In the genomic region with DNA sequence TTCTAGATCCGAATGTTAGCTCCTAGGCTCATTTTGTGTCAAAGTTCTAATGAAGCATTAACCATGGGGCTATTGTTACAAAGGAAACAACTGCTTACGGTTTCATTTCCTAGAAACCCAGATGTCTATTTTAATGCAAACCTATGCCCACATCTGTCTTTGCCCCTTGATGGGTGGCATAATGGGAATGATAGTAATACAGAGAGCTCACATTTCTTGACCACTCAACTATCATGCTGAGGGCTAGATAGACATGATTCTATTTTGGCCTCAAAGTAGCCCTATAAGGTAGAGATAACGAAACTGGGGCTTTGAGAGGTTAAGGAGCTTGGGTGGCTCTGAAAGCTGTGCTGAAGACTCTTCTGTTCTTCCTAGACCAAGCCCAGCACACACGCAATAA, we compare ENCODE assay signal across 13 cellular contexts.
DNase-seq lines count a peak whose midpoint lies in the region; ATAC-seq lines count a peak whose summit lies in the region.
"Had no signal": no experiment of that assay in that cellular context is flagged by ENCODE, and none has a peak within 500 bp of the region (broad histone marks: within the 10 kb centered on the region; RNA-seq: fewer than 3 reads in every experiment).

No MANE protein-coding gene starts in this region.

- peaks cover 9% of the 10 kb centered on the region for H3K4me1 Mint-ChIP-seq in stimulated activated naive CD8-positive, alpha-beta T cell treated with anti-CD3 and anti-CD28 coated beads, Interleukin-15, Interleukin-2, amounts not matched to agents 100 ng/mL and 50 ng/mL, for 24 hours (ENCODE audit: low read depth)
- peaks cover 10% of the 10 kb centered on the region for H3K4me1 Mint-ChIP-seq in stimulated activated naive CD8-positive, alpha-beta T cell treated with anti-CD3 and anti-CD28 coated beads, Interleukin-15, amount 100 ng/mL, for 72 hours
- peaks cover 35 to 47% of the 10 kb centered on the region in 2 donors for H3K4me1 Mint-ChIP-seq in stimulated activated naive B cell treated with anti-CD40 and anti-IgM and Interleukin-4, amounts not matched to agents 10 μg/mL and 1 μg/mL and 100 μg/mL, for 72 hours

- no peaks in the 10 kb centered on the region for H3K9me3 Mint-ChIP-seq in stimulated activated naive CD8-positive, alpha-beta T cell treated with anti-CD3 and anti-CD28 coated beads, Interleukin-15, Interleukin-2, amounts not matched to agents 100 ng/mL and 50 ng/mL, for 24 hours
- H3K9me3 Mint-ChIP-seq in stimulated activated naive CD8-positive, alpha-beta T cell treated with anti-CD3 and anti-CD28 coated beads, Interleukin-15, amount 100 ng/mL, for 72 hours = no peaks in the 10 kb centered on the region
- peaks cover 0 to 7% of the 10 kb centered on the region in 2 donors for H3K9me3 Mint-ChIP-seq in stimulated activated naive B cell treated with anti-CD40 and anti-IgM and Interleukin-4, amounts not matched to agents 10 μg/mL and 1 μg/mL and 100 μg/mL, for 72 hours
- H3K9me3 Mint-ChIP-seq: activated CD4-positive, alpha-beta T cell treated with anti-CD3 and anti-CD28 coated beads, Interleukin-2, amount 10 ng/mL, durations not matched to agents 24 days and 14 days had no signal

- H3K27ac Mint-ChIP-seq in stimulated activated naive CD8-positive, alpha-beta T cell treated with anti-CD3 and anti-CD28 coated beads, Interleukin-15, Interleukin-2, amounts not matched to agents 100 ng/mL and 50 ng/mL, for 24 hours = peak overlapping the region; percentile 58
- H3K27ac Mint-ChIP-seq in stimulated activated naive CD8-positive, alpha-beta T cell treated with anti-CD3 and anti-CD28 coated beads, Interleukin-15, amount 100 ng/mL, for 72 hours = no peak overlapping the region
- H3K27ac Mint-ChIP-seq in stimulated activated naive B cell treated with anti-CD40 and anti-IgM and Interleukin-4, amounts not matched to agents 10 μg/mL and 1 μg/mL and 100 μg/mL, for 72 hours = peak overlapping the region; percentile 93

- H3K36me3 Mint-ChIP-seq in stimulated activated naive CD8-positive, alpha-beta T cell treated with anti-CD3 and anti-CD28 coated beads, Interleukin-15, Interleukin-2, amounts not matched to agents 100 ng/mL and 50 ng/mL, for 24 hours (ENCODE audit: low read depth) = no peaks in the 10 kb centered on the region
- peaks cover 4 to 14% of the 10 kb centered on the region in 2 donors for H3K36me3 Mint-ChIP-seq in stimulated activated naive B cell treated with anti-CD40 and anti-IgM and Interleukin-4, amounts not matched to agents 10 μg/mL and 1 μg/mL and 100 μg/mL, for 72 hours

- H3K27me3 Mint-ChIP-seq in stimulated activated naive CD8-positive, alpha-beta T cell treated with anti-CD3 and anti-CD28 coated beads, Interleukin-15, Interleukin-2, amounts not matched to agents 100 ng/mL and 50 ng/mL, for 24 hours = peaks cover 3% of the 10 kb centered on the region
- H3K27me3 Mint-ChIP-seq in stimulated activated naive CD8-positive, alpha-beta T cell treated with anti-CD3 and anti-CD28 coated beads, Interleukin-15, amount 100 ng/mL, for 72 hours = no peaks in the 10 kb centered on the region
- peaks cover 0 to 12% of the 10 kb centered on the region in 2 donors for H3K27me3 Mint-ChIP-seq in stimulated activated naive B cell treated with anti-CD40 and anti-IgM and Interleukin-4, amounts not matched to agents 10 μg/mL and 1 μg/mL and 100 μg/mL, for 72 hours
- H3K27me3 Mint-ChIP-seq: activated CD4-positive, alpha-beta T cell treated with anti-CD3 and anti-CD28 coated beads, Interleukin-2, amount 10 ng/mL, durations not matched to agents 24 days and 14 days had no signal

- no peak for DNase-seq in stimulated activated naive CD8-positive, alpha-beta T cell treated with anti-CD3 and anti-CD28 coated beads, Interleukin-15, amount 100 ng/mL, for 72 hours
- DNase-seq in stimulated activated naive B cell treated with anti-CD40 and anti-IgM and Interleukin-4, amounts not matched to agents 10 μg/mL and 1 μg/mL and 100 μg/mL, for 72 hours = no peak
- DNase-seq in NCI-H524 (lab: John Stamatoyannopoulos, UW) (no peak), AG08396 (ENCODE audit: low spot score) (no peak), cerebellar cortex (ENCODE audit: low spot score) (no peak)
- DNase-seq: activated CD4-positive, alpha-beta T cell treated with anti-CD3 and anti-CD28 coated beads, Interleukin-2, amount 10 ng/mL, durations not matched to agents 24 days and 14 days; left lung; NCI-H1436; SW 1271; transverse colon had no signal

- no peak for ATAC-seq in stimulated activated naive CD8-positive, alpha-beta T cell treated with anti-CD3 and anti-CD28 coated beads, Interleukin-15, amount 100 ng/mL, for 72 hours
- ATAC-seq in HG02678 (IDR thresholded peaks at IDR 0.05; ENCODE audit: unreplicated experiment) = peak; percentile 51
- peak; percentile 65 for ATAC-seq in HG03460 (IDR thresholded peaks at IDR 0.05; ENCODE audit: unreplicated experiment)
- peak; percentile 60 to 63 for ATAC-seq in stimulated activated naive B cell treated with anti-CD40 and anti-IgM and Interleukin-4, amounts not matched to agents 10 μg/mL and 1 μg/mL and 100 μg/mL, for 72 hours (replicated peaks)
- ATAC-seq: left lung had no signal

- H3K4me3 Mint-ChIP-seq in stimulated activated naive CD8-positive, alpha-beta T cell treated with anti-CD3 and anti-CD28 coated beads, Interleukin-15, Interleukin-2, amounts not matched to agents 100 ng/mL and 50 ng/mL, for 24 hours = peak overlapping the region; percentile 37
- H3K4me3 Mint-ChIP-seq in stimulated activated naive CD8-positive, alpha-beta T cell treated with anti-CD3 and anti-CD28 coated beads, Interleukin-15, amount 100 ng/mL, for 72 hours = no peak overlapping the region
- H3K4me3 Mint-ChIP-seq in stimulated activated naive B cell treated with anti-CD40 and anti-IgM and Interleukin-4, amounts not matched to agents 10 μg/mL and 1 μg/mL and 100 μg/mL, for 72 hours = peak overlapping the region; percentile 21 to 54

Comparison
In these comparisons a context has a peak if more than half of its experiments do, and no peak if none do; other contexts are left out.
1. H3K27ac Mint-ChIP-seq: peak in stimulated activated naive CD8-positive, alpha-beta T cell treated with anti-CD3 and anti-CD28 coated beads, Interleukin-15, Interleukin-2, amounts not matched to agents 100 ng/mL and 50 ng/mL, for 24 hours (single experiment) and stimulated activated naive B cell treated with anti-CD40 and anti-IgM and Interleukin-4, amounts not matched to agents 10 μg/mL and 1 μg/mL and 100 μg/mL, for 72 hours (single experiment); none in stimulated activated naive CD8-positive, alpha-beta T cell treated with anti-CD3 and anti-CD28 coated beads, Interleukin-15, amount 100 ng/mL, for 72 hours (0 of 2).
2. H3K4me3 Mint-ChIP-seq: peak in stimulated activated naive CD8-positive, alpha-beta T cell treated with anti-CD3 and anti-CD28 coated beads, Interleukin-15, Interleukin-2, amounts not matched to agents 100 ng/mL and 50 ng/mL, for 24 hours (single experiment) and stimulated activated naive B cell treated with anti-CD40 and anti-IgM and Interleukin-4, amounts not matched to agents 10 μg/mL and 1 μg/mL and 100 μg/mL, for 72 hours (2 of 2); none in stimulated activated naive CD8-positive, alpha-beta T cell treated with anti-CD3 and anti-CD28 coated beads, Interleukin-15, amount 100 ng/mL, for 72 hours (0 of 2).